15 cellular contexts compared by ENCODE assay signal in genomic region chr6:43953794-43954310, GRCh38.
DNase-seq lines count a peak whose midpoint lies in the region; ATAC-seq, FAIRE-seq and TF ChIP-seq lines count a peak whose summit lies in the region.
"Had no signal": no experiment of that assay in that cellular context is flagged by ENCODE, and none has a peak within 500 bp of the region (broad histone marks: within the 10 kb centered on the region; RNA-seq: fewer than 3 reads in every experiment).

No MANE protein-coding gene starts in this region.

- POLR2A ChIA-PET in CD8-positive, alpha-beta memory T cell (lab: Charles Lee), result interaction anchor here (1.0 kb wide), 1 partner anchor 14 kb away, joined by 3 read pairs; no protein-coding TSS in a partner anchor

- H3K9me3 Mint-ChIP-seq in activated CD8-positive, alpha-beta memory T cell treated with anti-CD3 and anti-CD28 coated beads, Interleukin-2, amount 10 ng/mL, durations not matched to agents 7 days and 5 days (ENCODE audit: low read depth), result peaks cover 3% of the 10 kb centered on the region
- H3K9me3 Mint-ChIP-seq in CD8-positive, alpha-beta memory T cell, result peaks cover 0 to 3% (median 0%) of the 10 kb centered on the region in 5 donors
- H3K9me3 Mint-ChIP-seq: T-helper 1 cell treated with Interleukin-12 subunit alpha and Interleukin-12 subunit beta and Interleukin-4 antibody, amounts not matched to agents 30 μg/mL and 1 μg/mL, for 36 hours had no signal

- no peak overlapping the region for H3K9ac ChIP-seq in kidney (ENCODE audit: low read length in 2 of 2)

- FAIRE-seq in kidney (lab: Jason Lieb, UNC), result no peak
- FAIRE-seq: endometrium, GM12891 had no signal

- no peak overlapping the region for H3K27ac Mint-ChIP-seq in activated CD8-positive, alpha-beta memory T cell treated with anti-CD3 and anti-CD28 coated beads, Interleukin-2, amount 10 ng/mL, durations not matched to agents 7 days and 5 days
- peak overlapping the region in 1 of 8 donors; percentile 43 for H3K27ac Mint-ChIP-seq in CD8-positive, alpha-beta memory T cell
- H3K27ac Mint-ChIP-seq: T-helper 1 cell treated with Interleukin-12 subunit alpha and Interleukin-12 subunit beta and Interleukin-4 antibody, amounts not matched to agents 30 μg/mL and 1 μg/mL, for 36 hours had no signal

- H3K9me3 ChIP-seq in kidney (ENCODE audit: control insufficient read depth in 1 of 2, low read length in 2 of 2), result no peaks in the 10 kb centered on the region
- no peaks in the 10 kb centered on the region for H3K9me3 ChIP-seq in vagina
- H3K9me3 ChIP-seq in CD8-positive, alpha-beta memory T cell (ENCODE audit: low read length), result no peaks in the 10 kb centered on the region

- no peaks in the 10 kb centered on the region for H3K4me1 Mint-ChIP-seq in activated CD8-positive, alpha-beta memory T cell treated with anti-CD3 and anti-CD28 coated beads, Interleukin-2, amount 10 ng/mL, durations not matched to agents 7 days and 5 days
- no peaks in the 10 kb centered on the region for H3K4me1 Mint-ChIP-seq in CD8-positive, alpha-beta memory T cell

- H3K27me3 Mint-ChIP-seq in activated CD8-positive, alpha-beta memory T cell treated with anti-CD3 and anti-CD28 coated beads, Interleukin-2, amount 10 ng/mL, durations not matched to agents 7 days and 5 days, result peaks cover 31% of the 10 kb centered on the region
- H3K27me3 Mint-ChIP-seq in CD8-positive, alpha-beta memory T cell, result peaks cover 20 to 46% of the 10 kb centered on the region in 2 donors

- H3K27ac ChIP-seq in coronary artery (no peak overlapping the region), kidney (ENCODE audit: low read depth in 2 of 2, low read length in 2 of 2) (no peak overlapping the region), vagina (no peak overlapping the region)
- H3K27ac ChIP-seq in CD8-positive, alpha-beta memory T cell (ENCODE audit: low read depth, low read length), result no peak overlapping the region
- H3K27ac ChIP-seq: HL-60 had no signal

- no peaks in the 10 kb centered on the region for H3K27me3 ChIP-seq in vagina
- H3K27me3 ChIP-seq in CD8-positive, alpha-beta memory T cell (ENCODE audit: insufficient read depth, low read length, poor library complexity, severe bottlenecking), result no peaks in the 10 kb centered on the region

- H3K36me3 ChIP-seq in kidney (ENCODE audit: control insufficient read depth in 1 of 2, insufficient read depth in 2 of 2, low read length in 2 of 2) (no peaks in the 10 kb centered on the region), vagina (no peaks in the 10 kb centered on the region)
- H3K36me3 ChIP-seq in CD8-positive, alpha-beta memory T cell (ENCODE audit: insufficient read depth, low read length), result no peaks in the 10 kb centered on the region

- DNase-seq in activated CD8-positive, alpha-beta memory T cell treated with anti-CD3 and anti-CD28 coated beads for 24 hours, result peak; percentile 46
- DNase-seq in activated CD8-positive, alpha-beta memory T cell treated with anti-CD3 and anti-CD28 coated beads, Interleukin-2, amount 10 ng/mL, durations not matched to agents 7 days and 5 days, result no peak
- DNase-seq in coronary artery (ENCODE audit: low spot score), result peak; percentile 57
- DNase-seq in kidney, result peak; percentile 77
- DNase-seq in vagina (ENCODE audit: extremely low spot score in 2 of 2), result peak; percentile 74 to 90
- no peak for DNase-seq in NAMALWA (ENCODE audit: low spot score)
- DNase-seq in CD8-positive, alpha-beta memory T cell, result no peak
- no peak for DNase-seq in activated CD4-positive, alpha-beta T cell treated with anti-CD3 and anti-CD28 coated beads, Interleukin-2, amount 50 U/mL, for 4 hours
- DNase-seq: activated effector memory CD4-positive, alpha-beta T cell treated with anti-CD3 and anti-CD28 coated beads, Interleukin-2, amount 50 U/mL, for 16 hours; midbrain; NCI-H2227 treated with DMSO at 0.1 percent for 48 hours had no signal

- no peaks in the 10 kb centered on the region for H3K36me3 Mint-ChIP-seq in activated CD8-positive, alpha-beta memory T cell treated with anti-CD3 and anti-CD28 coated beads, Interleukin-2, amount 10 ng/mL, durations not matched to agents 7 days and 5 days
- H3K36me3 Mint-ChIP-seq in CD8-positive, alpha-beta memory T cell, result peaks cover 0 to 4% (median 4%) of the 10 kb centered on the region in 3 donors

- H3K4me3 ChIP-seq in coronary artery (no peak overlapping the region), kidney (ENCODE audit: low read length in 2 of 2) (no peak overlapping the region), vagina (no peak overlapping the region)
- no peak overlapping the region for H3K4me3 ChIP-seq in CD8-positive, alpha-beta memory T cell (ENCODE audit: low read length)

- H3K4me1 ChIP-seq in kidney (ENCODE audit: control insufficient read depth in 1 of 2, insufficient read depth in 1 of 2, low read depth in 1 of 2, low read length in 2 of 2), result peaks cover 0 to 3% of the 10 kb centered on the region in 2 donors
- H3K4me1 ChIP-seq in vagina, result no peaks in the 10 kb centered on the region
- no peaks in the 10 kb centered on the region for H3K4me1 ChIP-seq in CD8-positive, alpha-beta memory T cell (ENCODE audit: insufficient read depth, low read length)

- no peak for ATAC-seq in activated CD8-positive, alpha-beta memory T cell treated with anti-CD3 and anti-CD28 coated beads, Interleukin-2, amount 10 ng/mL, durations not matched to agents 7 days and 5 days

- TF ChIP-seq CTCF in coronary artery (IDR thresholded peaks at IDR 0.05) (no peak), kidney (IDR thresholded peaks at IDR 0.05; ENCODE audit: borderline replicate concordance, extremely low read depth, insufficient read depth) (peak; percentile 25), vagina (IDR thresholded peaks at IDR 0.05) (no peak)

- H3K4me3 Mint-ChIP-seq in activated CD8-positive, alpha-beta memory T cell treated with anti-CD3 and anti-CD28 coated beads, Interleukin-2, amount 10 ng/mL, durations not matched to agents 7 days and 5 days, result no peak overlapping the region
- no peak overlapping the region for H3K4me3 Mint-ChIP-seq in CD8-positive, alpha-beta memory T cell
- H3K4me3 Mint-ChIP-seq: T-helper 1 cell treated with Interleukin-12 subunit alpha and Interleukin-12 subunit beta and Interleukin-4 antibody, amounts not matched to agents 30 μg/mL and 1 μg/mL, for 36 hours had no signal

- TF ChIP-seq POLR2A in vagina (IDR thresholded peaks at IDR 0.05), result no peak

- CTCF ChIA-PET in activated CD8-positive, alpha-beta memory T cell treated with anti-CD3 and anti-CD28 coated beads, Interleukin-2, amount 10 ng/mL, durations not matched to agents 7 days and 5 days (lab: Charles Lee), result interaction anchor here (1.4 to 1.7 kb wide), 5 partner anchors 13 to 286 kb away, joined by 3 to 7 read pairs (median 4); partner anchors contain the start of gene VEGFA
- CTCF ChIA-PET in CD8-positive, alpha-beta memory T cell (lab: Charles Lee), result interaction anchor here (1.0 kb wide), 1 partner anchor 87 kb away, joined by 3 read pairs; no protein-coding TSS in a partner anchor

- intact Hi-C loops in kidney (cut with DNase I), result no loop called here
- intact Hi-C loops in vagina (cut with DNase I), result loop anchor here (10.0 kb wide), 1 partner anchor 289 kb away; no protein-coding TSS in a partner anchor

Comparison
In these comparisons a context has a peak if more than half of its experiments do, and no peak if none do; other contexts are left out.
1. DNase-seq: peak in activated CD8-positive, alpha-beta memory T cell treated with anti-CD3 and anti-CD28 coated beads for 24 hours (single experiment), coronary artery (single experiment), kidney (single experiment) and vagina (2 of 2); none in activated CD8-positive, alpha-beta memory T cell treated with anti-CD3 and anti-CD28 coated beads, Interleukin-2, amount 10 ng/mL, durations not matched to agents 7 days and 5 days (single experiment), NAMALWA (single experiment), CD8-positive, alpha-beta memory T cell (0 of 5) and activated CD4-positive, alpha-beta T cell treated with anti-CD3 and anti-CD28 coated beads, Interleukin-2, amount 50 U/mL, for 4 hours (0 of 2).